8 cellular contexts compared by ENCODE assay signal in the genomic region with DNA sequence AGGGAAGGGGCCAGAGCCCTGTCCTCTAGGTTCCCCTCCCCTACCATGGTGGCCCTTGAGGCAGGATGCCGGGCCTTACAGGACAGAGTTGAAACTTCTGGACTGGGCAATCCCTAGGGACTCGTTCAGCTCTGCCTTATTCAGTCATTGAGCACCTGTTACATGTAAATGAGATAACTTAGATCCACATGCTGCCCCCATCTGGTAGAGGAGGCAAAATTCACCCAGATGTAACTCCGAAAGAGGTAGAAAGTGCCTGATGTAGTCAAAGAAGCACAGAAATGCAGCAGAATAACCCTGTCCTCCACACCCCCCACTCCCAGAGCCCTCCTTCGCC. TPM values are rescaled to one million over a fixed set of nuclear protein-coding genes. Genes with fewer than 3 reads are reported as not detected.
DNase-seq lines count a peak whose midpoint lies in the region; ATAC-seq, FAIRE-seq and TF ChIP-seq lines count a peak whose summit lies in the region.

No MANE protein-coding gene starts in this region.

- peak; percentile 67 for ATAC-seq in GM19467 (IDR thresholded peaks at IDR 0.05; ENCODE audit: unreplicated experiment)
- peak; percentile 63 to 72 for ATAC-seq in naive thymus-derived CD8-positive, alpha-beta T cell

- H3K9me3 Mint-ChIP-seq in naive thymus-derived CD8-positive, alpha-beta T cell, result peaks cover 0 to 10% (median 7%) of the 10 kb centered on the region in 9 donors

- no peaks in the 10 kb centered on the region for H3K9me3 ChIP-seq in fibroblast of lung (ENCODE audit: control insufficient read depth, insufficient read depth, low read depth, low read length)

- no peaks in the 10 kb centered on the region for H3K36me3 ChIP-seq in fibroblast of lung (ENCODE audit: control insufficient read depth, insufficient read depth, low read length)

- no peaks in the 10 kb centered on the region for H3K79me2 ChIP-seq in fibroblast of lung (ENCODE audit: control insufficient read depth, insufficient read depth, low read length)

- FAIRE-seq in D721Med (lab: Jason Lieb, UNC), result no peak
- no peak for FAIRE-seq in urothelium cell line (lab: Jason Lieb, UNC)

- H3K27me3 ChIP-seq in fibroblast of lung (ENCODE audit: control insufficient read depth, insufficient read depth, low read length), result peaks cover 13% of the 10 kb centered on the region

- peaks cover 35 to 70% (median 50%) of the 10 kb centered on the region in 5 donors for H3K27me3 Mint-ChIP-seq in naive thymus-derived CD8-positive, alpha-beta T cell

- H3K4me3 Mint-ChIP-seq in naive thymus-derived CD8-positive, alpha-beta T cell, result peak overlapping the region; percentile 66 to 84 (median 78)

- peaks cover 6% of the 10 kb centered on the region for H3K4me1 ChIP-seq in fibroblast of lung (ENCODE audit: control insufficient read depth, extremely low read depth, insufficient read depth, low read length)

- no peak overlapping the region for H3K27ac ChIP-seq in fibroblast of lung (ENCODE audit: insufficient read depth, low read length)

- DNase-seq in D721Med (ENCODE audit: insufficient read length, low spot score) (peak; percentile 77), HPDE6-E6E7 (ENCODE audit: extremely low spot score) (peak; percentile 80), NCI-H526 (lab: John Stamatoyannopoulos, UW) (peak; percentile 79 to 92), fibroblast of lung (ENCODE audit: low read depth in 2 of 2) (peak; percentile 64 to 73), urothelium cell line (ENCODE audit: low spot score) (peak; percentile 71)
- peak; percentile 25 for DNase-seq in activated CD8-positive, alpha-beta memory T cell treated with anti-CD3 and anti-CD28 coated beads, Interleukin-2, amount 50 U/mL, for 4 hours
- DNase-seq in naive thymus-derived CD8-positive, alpha-beta T cell, result peak in 7 of 10 donors; percentile 11 to 68 (median 26)

- no peaks in the 10 kb centered on the region for H4K20me1 ChIP-seq in fibroblast of lung (ENCODE audit: control insufficient read depth, extremely low read depth, insufficient read depth, low read length)

- no peak overlapping the region for H3K9ac ChIP-seq in fibroblast of lung (ENCODE audit: insufficient read depth, low read length)

- peaks cover 12 to 39% (median 23%) of the 10 kb centered on the region in 4 donors for H3K4me1 Mint-ChIP-seq in naive thymus-derived CD8-positive, alpha-beta T cell

- H3K4me3 ChIP-seq in fibroblast of lung (replicated peaks in 1 of 4; ENCODE audit: control extremely low read depth in 1 of 4, insufficient read depth in 1 of 4, low read depth in 3 of 4, low read length in 4 of 4), result peak overlapping the region in 2 of 4 experiments; percentile 4 to 54

- TF ChIP-seq CTCF in D721Med (IDR thresholded peaks at IDR 0.05; ENCODE audit: insufficient read depth, missing control alignments) (peak; percentile 69), fibroblast of lung (conservative IDR thresholded peaks at IDR 0.05 in 1 of 2, IDR thresholded peaks at IDR 0.05 in 1 of 2; ENCODE audit: low read depth in 1 of 2, low read length in 2 of 2) (peak; percentile 72)

- peaks cover 3 to 8% (median 5%) of the 10 kb centered on the region in 3 donors for H3K36me3 Mint-ChIP-seq in naive thymus-derived CD8-positive, alpha-beta T cell

- no peak overlapping the region for H3K27ac Mint-ChIP-seq in naive thymus-derived CD8-positive, alpha-beta T cell

- POLR2A ChIA-PET in naive thymus-derived CD8-positive, alpha-beta T cell (lab: Charles Lee), result no interaction called here

- peak overlapping the region; percentile 85 for H3K4me2 ChIP-seq in fibroblast of lung (ENCODE audit: extremely low read depth, insufficient read depth, low read length)

- H2AFZ ChIP-seq in fibroblast of lung (ENCODE audit: low read length), result no peak overlapping the region

RNA-seq across cellular contexts. Expression of gene GGTA1, which starts 1.5 kb away (rescaled TPM):
- total RNA-seq in fibroblast of lung, result under 0.01 TPM in 1 of 2 replicates, not detected in the other
- polyA plus RNA-seq in fibroblast of lung, result 0.03 TPM in 1 of 2 replicates, not detected in the other
- polyA plus RNA-seq in fibroblast of lung (2012), result 0.13 and 0.16 TPM in 2 replicates
- polyA minus RNA-seq in fibroblast of lung (ENCODE audit: low replicate concordance), result not detected in 2 replicates
- not detected for total RNA-seq in naive thymus-derived CD8-positive, alpha-beta T cell
- under 1 TPM in 1 of 3 donors, not detected in 2; 0.34 TPM for polyA plus RNA-seq in naive thymus-derived CD8-positive, alpha-beta T cell

Comparison
In these comparisons a context has a peak if more than half of its experiments do, and no peak if none do; other contexts are left out.
1. DNase-seq: peak in every context shown above with its lines; median percentile 86 in NCI-H526; 80 in HPDE6-E6E7; 77 in D721Med; 71 in urothelium cell line; 68 in fibroblast of lung; 26 in naive thymus-derived CD8-positive, alpha-beta T cell; 25 in activated CD8-positive, alpha-beta memory T cell treated with anti-CD3 and anti-CD28 coated beads, Interleukin-2, amount 50 U/mL, for 4 hours.